ENCODE assay signal across 1 cellular context in genomic region chr11:34964610-34965331, GRCh38.
A peak's percentile ranks its signal among the peaks of the same experiment; 100 is the strongest.
TF ChIP-seq lines count a peak whose summit lies in the region.

No MANE protein-coding gene starts in this region.

TF ChIP-seq in HepG2, 621 proteins besides CTCF, POLR2A, EP300 and RAD21 (continued from another document and continues in another):
- no peak for TF ChIP-seq PHF21A (CRISPR knock-in tag; IDR thresholded peaks at IDR 0.05)
- no peak for TF ChIP-seq ZNF10 (CRISPR knock-in tag; IDR thresholded peaks at IDR 0.05; ENCODE audit: borderline replicate concordance, low read depth)
- TF ChIP-seq ZSCAN30 (CRISPR knock-in tag; IDR thresholded peaks at IDR 0.05), result no peak
- no peak for TF ChIP-seq ZNF614 (CRISPR knock-in tag; IDR thresholded peaks at IDR 0.05; ENCODE audit: borderline replicate concordance)
- peak; percentile 62 for TF ChIP-seq CEBPG (CRISPR knock-in tag; IDR thresholded peaks at IDR 0.05)
- TF ChIP-seq ZNF75D (CRISPR knock-in tag; IDR thresholded peaks at IDR 0.05; ENCODE audit: borderline replicate concordance), result no peak
- TF ChIP-seq KDM4B (CRISPR knock-in tag; IDR thresholded peaks at IDR 0.05), result no peak
- TF ChIP-seq, protein P1, sequence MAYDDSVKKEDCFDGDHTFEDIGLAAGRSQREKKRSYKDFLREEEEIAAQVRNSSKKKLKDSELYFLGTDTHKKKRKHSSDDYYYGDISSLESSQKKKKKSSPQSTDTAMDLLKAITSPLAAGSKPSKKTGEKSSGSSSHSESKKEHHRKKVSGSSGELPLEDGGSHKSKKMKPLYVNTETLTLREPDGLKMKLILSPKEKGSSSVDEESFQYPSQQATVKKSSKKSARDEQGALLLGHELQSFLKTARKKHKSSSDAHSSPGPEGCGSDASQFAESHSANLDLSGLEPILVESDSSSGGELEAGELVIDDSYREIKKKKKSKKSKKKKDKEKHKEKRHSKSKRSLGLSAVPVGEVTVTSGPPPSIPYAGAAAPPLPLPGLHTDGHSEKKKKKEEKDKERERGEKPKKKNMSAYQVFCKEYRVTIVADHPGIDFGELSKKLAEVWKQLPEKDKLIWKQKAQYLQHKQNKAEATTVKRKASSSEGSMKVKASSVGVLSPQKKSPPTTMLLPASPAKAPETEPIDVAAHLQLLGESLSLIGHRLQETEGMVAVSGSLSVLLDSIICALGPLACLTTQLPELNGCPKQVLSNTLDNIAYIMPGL (CRISPR knock-in tag; IDR thresholded peaks at IDR 0.05; ENCODE audit: borderline replicate concordance in 1 of 2, low read depth in 1 of 2), result no peak
- TF ChIP-seq, protein P2, sequence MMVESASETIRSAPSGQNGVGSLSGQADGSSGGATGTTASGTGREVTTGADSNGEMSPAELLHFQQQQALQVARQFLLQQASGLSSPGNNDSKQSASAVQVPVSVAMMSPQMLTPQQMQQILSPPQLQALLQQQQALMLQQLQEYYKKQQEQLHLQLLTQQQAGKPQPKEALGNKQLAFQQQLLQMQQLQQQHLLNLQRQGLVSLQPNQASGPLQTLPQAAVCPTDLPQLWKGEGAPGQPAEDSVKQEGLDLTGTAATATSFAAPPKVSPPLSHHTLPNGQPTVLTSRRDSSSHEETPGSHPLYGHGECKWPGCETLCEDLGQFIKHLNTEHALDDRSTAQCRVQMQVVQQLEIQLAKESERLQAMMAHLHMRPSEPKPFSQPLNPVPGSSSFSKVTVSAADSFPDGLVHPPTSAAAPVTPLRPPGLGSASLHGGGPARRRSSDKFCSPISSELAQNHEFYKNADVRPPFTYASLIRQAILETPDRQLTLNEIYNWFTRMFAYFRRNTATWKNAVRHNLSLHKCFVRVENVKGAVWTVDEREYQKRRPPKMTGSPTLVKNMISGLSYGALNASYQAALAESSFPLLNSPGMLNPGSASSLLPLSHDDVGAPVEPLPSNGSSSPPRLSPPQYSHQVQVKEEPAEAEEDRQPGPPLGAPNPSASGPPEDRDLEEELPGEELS (CRISPR knock-in tag; IDR thresholded peaks at IDR 0.05), result 0 out of 2 replicates have a peak, but pooled peaks have one; percentile 23
- TF ChIP-seq CREB1 (IDR thresholded peaks at IDR 0.05), result no peak
- no peak for TF ChIP-seq CREB1 (CRISPR knock-in tag; IDR thresholded peaks at IDR 0.05)
- TF ChIP-seq RXRB (CRISPR knock-in tag; IDR thresholded peaks at IDR 0.05; ENCODE audit: borderline replicate concordance), result no peak; the same call in 1 of the 2 replicates
- TF ChIP-seq HOXA9 (CRISPR knock-in tag; IDR thresholded peaks at IDR 0.05; ENCODE audit: borderline replicate concordance), result no peak
- TF ChIP-seq HNRNPH1 (optimal IDR thresholded peaks at IDR 0.05; ENCODE audit: low read depth, low read length), result no peak
- TF ChIP-seq, protein P3, sequence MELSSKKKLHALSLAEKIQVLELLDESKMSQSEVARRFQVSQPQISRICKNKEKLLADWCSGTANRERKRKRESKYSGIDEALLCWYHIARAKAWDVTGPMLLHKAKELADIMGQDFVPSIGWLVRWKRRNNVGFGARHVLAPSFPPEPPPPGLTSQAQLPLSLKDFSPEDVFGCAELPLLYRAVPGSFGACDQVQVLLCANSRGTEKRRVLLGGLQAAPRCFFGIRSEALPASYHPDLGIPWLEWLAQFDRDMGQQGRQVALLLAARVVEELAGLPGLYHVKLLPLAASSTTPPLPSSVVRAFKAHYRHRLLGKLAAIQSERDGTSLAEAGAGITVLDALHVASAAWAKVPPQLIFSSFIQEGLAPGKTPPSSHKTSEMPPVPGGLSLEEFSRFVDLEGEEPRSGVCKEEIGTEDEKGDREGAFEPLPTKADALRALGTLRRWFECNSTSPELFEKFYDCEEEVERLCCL (CRISPR knock-in tag; IDR thresholded peaks at IDR 0.05; ENCODE audit: borderline replicate concordance), result no peak
- TF ChIP-seq, protein P4, sequence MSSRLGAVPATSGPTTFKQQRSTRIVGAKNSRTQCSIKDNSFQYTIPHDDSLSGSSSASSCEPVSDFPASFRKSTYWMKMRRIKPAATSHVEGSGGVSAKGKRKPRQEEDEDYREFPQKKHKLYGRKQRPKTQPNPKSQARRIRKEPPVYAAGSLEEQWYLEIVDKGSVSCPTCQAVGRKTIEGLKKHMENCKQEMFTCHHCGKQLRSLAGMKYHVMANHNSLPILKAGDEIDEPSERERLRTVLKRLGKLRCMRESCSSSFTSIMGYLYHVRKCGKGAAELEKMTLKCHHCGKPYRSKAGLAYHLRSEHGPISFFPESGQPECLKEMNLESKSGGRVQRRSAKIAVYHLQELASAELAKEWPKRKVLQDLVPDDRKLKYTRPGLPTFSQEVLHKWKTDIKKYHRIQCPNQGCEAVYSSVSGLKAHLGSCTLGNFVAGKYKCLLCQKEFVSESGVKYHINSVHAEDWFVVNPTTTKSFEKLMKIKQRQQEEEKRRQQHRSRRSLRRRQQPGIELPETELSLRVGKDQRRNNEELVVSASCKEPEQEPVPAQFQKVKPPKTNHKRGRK (CRISPR knock-in tag; IDR thresholded peaks at IDR 0.05), result no peak
- no peak for TF ChIP-seq RXRA (CRISPR knock-in tag; IDR thresholded peaks at IDR 0.05)
- TF ChIP-seq NCOA2 (CRISPR knock-in tag; IDR thresholded peaks at IDR 0.05), result peak; percentile 54; the same call in 1 of the 2 replicates
- TF ChIP-seq BRD4 (CRISPR knock-in tag; IDR thresholded peaks at IDR 0.05), result no peak
- TF ChIP-seq, protein P5, sequence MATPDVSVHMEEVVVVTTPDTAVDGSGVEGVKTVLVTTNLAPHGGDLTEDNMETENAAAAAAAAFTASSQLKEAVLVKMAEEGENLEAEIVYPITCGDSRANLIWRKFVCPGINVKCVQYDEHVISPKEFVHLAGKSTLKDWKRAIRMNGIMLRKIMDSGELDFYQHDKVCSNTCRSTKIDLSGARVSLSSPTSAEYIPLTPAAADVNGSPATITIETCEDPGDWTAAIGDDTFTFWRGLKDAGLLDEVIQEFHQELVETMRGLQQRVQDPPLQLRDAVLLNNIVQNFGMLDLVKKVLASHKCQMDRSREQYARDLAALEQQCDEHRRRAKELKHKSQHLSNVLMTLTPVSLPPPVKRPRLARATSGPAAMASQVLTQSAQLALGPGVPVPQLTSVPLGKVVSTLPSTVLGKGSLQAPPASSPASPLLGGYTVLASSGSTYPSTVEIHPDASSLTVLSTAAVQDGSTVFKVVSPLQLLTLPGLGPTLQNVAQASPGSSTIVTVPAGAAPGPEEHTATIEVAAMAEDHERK (CRISPR knock-in tag; IDR thresholded peaks at IDR 0.05; ENCODE audit: low read depth), result no peak
- no peak for TF ChIP-seq IKZF1 (IDR thresholded peaks at IDR 0.05)
- no peak for TF ChIP-seq ZNF253 (CRISPR knock-in tag; IDR thresholded peaks at IDR 0.05; ENCODE audit: borderline replicate concordance)
- no peak for TF ChIP-seq ZNF234 (CRISPR knock-in tag; conservative IDR thresholded peaks at IDR 0.05)
- no peak for TF ChIP-seq ZBTB3 (CRISPR knock-in tag; IDR thresholded peaks at IDR 0.05; ENCODE audit: borderline replicate concordance, low read depth)
- peak; percentile 62 for TF ChIP-seq FOXA3 (CRISPR knock-in tag; IDR thresholded peaks at IDR 0.05)
- TF ChIP-seq PPARG (CRISPR knock-in tag; conservative IDR thresholded peaks at IDR 0.05), result no peak
- TF ChIP-seq AKAP8 (CRISPR knock-in tag; IDR thresholded peaks at IDR 0.05), result no peak
- TF ChIP-seq TCF7 (IDR thresholded peaks at IDR 0.05; ENCODE audit: low read depth), result no peak
- no peak for TF ChIP-seq RFX3 (CRISPR knock-in tag; IDR thresholded peaks at IDR 0.05)
- TF ChIP-seq, protein P6, sequence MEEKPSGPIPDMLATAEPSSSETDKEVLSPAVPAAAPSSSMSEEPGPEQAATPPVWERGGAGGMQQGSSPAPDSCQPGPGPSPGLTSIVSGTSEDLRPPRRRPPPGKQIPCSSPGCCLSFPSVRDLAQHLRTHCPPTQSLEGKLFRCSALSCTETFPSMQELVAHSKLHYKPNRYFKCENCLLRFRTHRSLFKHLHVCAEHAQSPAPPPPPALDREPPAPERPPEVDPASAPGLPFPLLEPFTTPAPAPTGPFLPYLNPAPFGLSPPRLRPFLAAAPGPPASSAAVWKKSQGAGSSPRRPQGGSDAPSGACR (CRISPR knock-in tag; IDR thresholded peaks at IDR 0.05), result no peak
- TF ChIP-seq CEBPB (IDR thresholded peaks at IDR 0.05; ENCODE audit: borderline replicate concordance, low read depth, low read length), result peak; percentile 36; the same call in 1 of the 2 replicates
- TF ChIP-seq ZMAT3 (CRISPR knock-in tag; conservative IDR thresholded peaks at IDR 0.05), result no peak
- TF ChIP-seq NR0B2 (CRISPR knock-in tag; IDR thresholded peaks at IDR 0.05), result no peak
- TF ChIP-seq KDM6A (CRISPR knock-in tag; IDR thresholded peaks at IDR 0.05; ENCODE audit: low read depth), result no peak
- TF ChIP-seq ZSCAN20 (CRISPR knock-in tag; IDR thresholded peaks at IDR 0.05; ENCODE audit: borderline replicate concordance), result no peak
- TF ChIP-seq YEATS2 (CRISPR knock-in tag; IDR thresholded peaks at IDR 0.05; ENCODE audit: borderline replicate concordance), result no peak
- TF ChIP-seq NFKBIZ (CRISPR knock-in tag; IDR thresholded peaks at IDR 0.05), result no peak
- TF ChIP-seq NR2C2 (CRISPR knock-in tag; IDR thresholded peaks at IDR 0.05; ENCODE audit: borderline replicate concordance), result no peak
- TF ChIP-seq, protein P7, sequence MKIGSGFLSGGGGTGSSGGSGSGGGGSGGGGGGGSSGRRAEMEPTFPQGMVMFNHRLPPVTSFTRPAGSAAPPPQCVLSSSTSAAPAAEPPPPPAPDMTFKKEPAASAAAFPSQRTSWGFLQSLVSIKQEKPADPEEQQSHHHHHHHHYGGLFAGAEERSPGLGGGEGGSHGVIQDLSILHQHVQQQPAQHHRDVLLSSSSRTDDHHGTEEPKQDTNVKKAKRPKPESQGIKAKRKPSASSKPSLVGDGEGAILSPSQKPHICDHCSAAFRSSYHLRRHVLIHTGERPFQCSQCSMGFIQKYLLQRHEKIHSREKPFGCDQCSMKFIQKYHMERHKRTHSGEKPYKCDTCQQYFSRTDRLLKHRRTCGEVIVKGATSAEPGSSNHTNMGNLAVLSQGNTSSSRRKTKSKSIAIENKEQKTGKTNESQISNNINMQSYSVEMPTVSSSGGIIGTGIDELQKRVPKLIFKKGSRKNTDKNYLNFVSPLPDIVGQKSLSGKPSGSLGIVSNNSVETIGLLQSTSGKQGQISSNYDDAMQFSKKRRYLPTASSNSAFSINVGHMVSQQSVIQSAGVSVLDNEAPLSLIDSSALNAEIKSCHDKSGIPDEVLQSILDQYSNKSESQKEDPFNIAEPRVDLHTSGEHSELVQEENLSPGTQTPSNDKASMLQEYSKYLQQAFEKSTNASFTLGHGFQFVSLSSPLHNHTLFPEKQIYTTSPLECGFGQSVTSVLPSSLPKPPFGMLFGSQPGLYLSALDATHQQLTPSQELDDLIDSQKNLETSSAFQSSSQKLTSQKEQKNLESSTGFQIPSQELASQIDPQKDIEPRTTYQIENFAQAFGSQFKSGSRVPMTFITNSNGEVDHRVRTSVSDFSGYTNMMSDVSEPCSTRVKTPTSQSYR (CRISPR knock-in tag; IDR thresholded peaks at IDR 0.05; ENCODE audit: borderline replicate concordance), result no peak
- no peak for TF ChIP-seq KDM5A (IDR thresholded peaks at IDR 0.05; ENCODE audit: borderline replicate concordance, low read length)
- no peak for TF ChIP-seq ARNT (IDR thresholded peaks at IDR 0.05)
- TF ChIP-seq THAP11 (CRISPR knock-in tag; IDR thresholded peaks at IDR 0.05), result 0 out of 2 replicates have a peak, but pooled peaks have one; percentile 19
- peak; percentile 16; the same call in 1 of the 2 replicates for TF ChIP-seq FOXO1 (CRISPR knock-in tag; IDR thresholded peaks at IDR 0.05)
- no peak for TF ChIP-seq HNRNPL (IDR thresholded peaks at IDR 0.05; ENCODE audit: low read depth, low read length)
- TF ChIP-seq FOXK1 (CRISPR knock-in tag; IDR thresholded peaks at IDR 0.05; ENCODE audit: borderline replicate concordance, low read depth), result peak; percentile 39; the same call in 1 of the 2 replicates
- no peak for TF ChIP-seq ZSCAN31 (CRISPR knock-in tag; IDR thresholded peaks at IDR 0.05; ENCODE audit: low read depth)
- TF ChIP-seq, protein P8, sequence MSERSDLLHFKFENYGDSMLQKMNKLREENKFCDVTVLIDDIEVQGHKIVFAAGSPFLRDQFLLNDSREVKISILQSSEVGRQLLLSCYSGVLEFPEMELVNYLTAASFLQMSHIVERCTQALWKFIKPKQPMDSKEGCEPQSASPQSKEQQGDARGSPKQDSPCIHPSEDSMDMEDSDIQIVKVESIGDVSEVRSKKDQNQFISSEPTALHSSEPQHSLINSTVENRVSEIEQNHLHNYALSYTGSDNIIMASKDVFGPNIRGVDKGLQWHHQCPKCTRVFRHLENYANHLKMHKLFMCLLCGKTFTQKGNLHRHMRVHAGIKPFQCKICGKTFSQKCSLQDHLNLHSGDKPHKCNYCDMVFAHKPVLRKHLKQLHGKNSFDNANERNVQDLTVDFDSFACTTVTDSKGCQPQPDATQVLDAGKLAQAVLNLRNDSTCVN (CRISPR knock-in tag; IDR thresholded peaks at IDR 0.05; ENCODE audit: borderline replicate concordance), result no peak
- peak; percentile 47; the same call in 1 of the 2 replicates for TF ChIP-seq ZMYM4 (CRISPR knock-in tag; IDR thresholded peaks at IDR 0.05)
- TF ChIP-seq GLI4 (CRISPR knock-in tag; IDR thresholded peaks at IDR 0.05; ENCODE audit: borderline replicate concordance), result no peak
- no peak for TF ChIP-seq ZBTB1 (CRISPR knock-in tag; IDR thresholded peaks at IDR 0.05; ENCODE audit: borderline replicate concordance)
- TF ChIP-seq, protein P9, sequence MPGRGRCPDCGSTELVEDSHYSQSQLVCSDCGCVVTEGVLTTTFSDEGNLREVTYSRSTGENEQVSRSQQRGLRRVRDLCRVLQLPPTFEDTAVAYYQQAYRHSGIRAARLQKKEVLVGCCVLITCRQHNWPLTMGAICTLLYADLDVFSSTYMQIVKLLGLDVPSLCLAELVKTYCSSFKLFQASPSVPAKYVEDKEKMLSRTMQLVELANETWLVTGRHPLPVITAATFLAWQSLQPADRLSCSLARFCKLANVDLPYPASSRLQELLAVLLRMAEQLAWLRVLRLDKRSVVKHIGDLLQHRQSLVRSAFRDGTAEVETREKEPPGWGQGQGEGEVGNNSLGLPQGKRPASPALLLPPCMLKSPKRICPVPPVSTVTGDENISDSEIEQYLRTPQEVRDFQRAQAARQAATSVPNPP (CRISPR knock-in tag; IDR thresholded peaks at IDR 0.05), result no peak
